Comparison of ENCODE assay signal across 19 cellular contexts in the genomic region with DNA sequence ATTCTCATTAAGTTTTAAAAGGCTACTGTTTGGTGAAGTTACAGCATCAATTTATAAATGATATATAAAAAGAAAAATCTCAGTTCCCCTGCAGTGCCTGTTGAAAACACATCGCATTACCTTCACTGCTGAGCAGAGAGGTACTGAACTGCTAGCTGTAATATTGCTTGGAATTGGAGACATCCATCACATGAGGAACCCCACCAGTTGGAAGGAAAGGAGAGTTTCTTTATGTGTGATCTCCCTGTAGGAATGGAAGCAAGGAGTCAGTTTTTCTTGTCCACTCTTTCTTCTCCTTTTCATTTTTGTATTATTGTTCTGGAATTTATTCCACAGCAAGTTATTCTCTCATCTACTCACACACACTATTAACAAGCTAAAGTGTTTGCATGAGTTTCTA.
A peak's percentile ranks its signal among the peaks of the same experiment; 100 is the strongest.
DNase-seq lines count a peak whose midpoint lies in the region; ATAC-seq and TF ChIP-seq lines count a peak whose summit lies in the region.
"Had no signal": no experiment of that assay in that cellular context is flagged by ENCODE, and none has a peak within 500 bp of the region (broad histone marks: within the 10 kb centered on the region; RNA-seq: fewer than 3 reads in every experiment).

No MANE protein-coding gene starts in this region.

- peaks cover 2% of the 10 kb centered on the region for H3K36me3 Mint-ChIP-seq in neural progenitor cell

- H3K4me3 Mint-ChIP-seq in neural progenitor cell = no peak overlapping the region
- H3K4me3 Mint-ChIP-seq: CD4-positive, alpha-beta T cell; GM23338; HFFc6 had no signal

- no peaks in the 10 kb centered on the region for H4K20me1 ChIP-seq in neural progenitor cell (ENCODE audit: low read depth)

- H3K4me2 ChIP-seq in neural progenitor cell = no peak overlapping the region
- H3K4me2 ChIP-seq: A549, GM23338 had no signal

- no peak for TF ChIP-seq CTCF in neural progenitor cell (IDR thresholded peaks at IDR 0.05)

- H3K9me3 Mint-ChIP-seq in neural progenitor cell = peaks cover 25% of the 10 kb centered on the region

- no peak overlapping the region for H3K4me3 ChIP-seq in neural progenitor cell
- H3K4me3 ChIP-seq: A549, GM12878, GM23338 had no signal

- DNase-seq in NCI-H1092 treated with DMSO at 0.1 percent for 48 hours (lab: John Stamatoyannopoulos, UW) (peak; percentile 17), NCI-H1092 (lab: John Stamatoyannopoulos, UW) (no peak), G401 (ENCODE audit: low spot score) (peak; percentile 67), NCI-H2171 treated with DMSO at 0.1 percent for 48 hours (lab: John Stamatoyannopoulos, UW) (peak; percentile 75), neural progenitor cell (ENCODE audit: low spot score) (no peak), NOMO-1 treated with DMSO at 0.1 percent for 48 hours (lab: John Stamatoyannopoulos, UW; ENCODE audit: unreplicated experiment) (no peak)
- DNase-seq: AML-193; Caco-2; CD4-positive, alpha-beta T cell; DMS79 treated with DMSO at 0.1 percent for 48 hours; HFFc6; IMR-90 had no signal

- peaks cover 3% of the 10 kb centered on the region for H3K4me1 Mint-ChIP-seq in neural progenitor cell
- H3K4me1 Mint-ChIP-seq: GM23338 had no signal

- H3F3A ChIP-seq in neural progenitor cell (ENCODE audit: low read depth) = no peaks in the 10 kb centered on the region

- no peak overlapping the region for H3K9ac ChIP-seq in neural progenitor cell

- in situ Hi-C loops in G401 (cut with HindIII; ENCODE audit: low sequenced_read_pairs) = no loop called here

- H3K9me3 ChIP-seq in neural progenitor cell (ENCODE audit: low read depth) = no peaks in the 10 kb centered on the region
- H3K9me3 ChIP-seq: A549 had no signal

- no peaks in the 10 kb centered on the region for H3K36me3 ChIP-seq in neural progenitor cell

- H3K79me2 ChIP-seq in neural progenitor cell (ENCODE audit: low read depth) = no peaks in the 10 kb centered on the region

- H3K27me3 Mint-ChIP-seq in neural progenitor cell (ENCODE audit: insufficient read depth, low read depth) = peaks cover 3% of the 10 kb centered on the region
- H3K27me3 Mint-ChIP-seq: CD4-positive, alpha-beta T cell had no signal

- peak overlapping the region; percentile 63 for H2AFZ ChIP-seq in neural progenitor cell (replicated peaks)
- H2AFZ ChIP-seq: GM23338 had no signal

- H3K27ac Mint-ChIP-seq in neural progenitor cell = no peak overlapping the region
- H3K27ac Mint-ChIP-seq: CD4-positive, alpha-beta T cell; GM23338; HFFc6 had no signal

- peak overlapping the region; percentile 13 for H3K27ac ChIP-seq in neural progenitor cell
- H3K27ac ChIP-seq: 22Rv1, A549, C4-2B had no signal

- ATAC-seq in GM21367 (IDR thresholded peaks at IDR 0.05; ENCODE audit: unreplicated experiment) = no peak
- ATAC-seq: A549, GM12878, GM23338, HCT116 had no signal

- H3K27me3 ChIP-seq in neural progenitor cell = no peaks in the 10 kb centered on the region

- H3K4me1 ChIP-seq in neural progenitor cell = no peaks in the 10 kb centered on the region
- H3K4me1 ChIP-seq: A549, Caco-2 had no signal

Comparison
In these comparisons a context has a peak if more than half of its experiments do, and no peak if none do; other contexts are left out.
1. DNase-seq: peak in NCI-H1092 treated with DMSO at 0.1 percent for 48 hours (single experiment), G401 (single experiment) and NCI-H2171 treated with DMSO at 0.1 percent for 48 hours (single experiment); none in NCI-H1092 (single experiment), neural progenitor cell (single experiment) and NOMO-1 treated with DMSO at 0.1 percent for 48 hours (single experiment).